In genomic region chr3:87478716-87479115, GRCh38 we compare ENCODE assay signal across 16 cellular contexts.
"Had no signal": no experiment of that assay in that cellular context is flagged by ENCODE, and none has a peak within 500 bp of the region (broad histone marks: within the 10 kb centered on the region; RNA-seq: fewer than 3 reads in every experiment).

No MANE protein-coding gene starts in this region.

- H3K36me3 Mint-ChIP-seq: natural killer cell had no signal

- H3K4me1 Mint-ChIP-seq: endodermal cell, natural killer cell, neural crest cell had no signal

- H3K4me3 ChIP-seq: coronary artery, esophagus muscularis mucosa, gastroesophageal sphincter, mucosa of descending colon, right atrium auricular region, sigmoid colon had no signal

- H3K4me3 Mint-ChIP-seq: endodermal cell, natural killer cell, neural crest cell had no signal

- H3K27ac Mint-ChIP-seq: endodermal cell, natural killer cell had no signal

- H3K4me1 ChIP-seq: esophagus muscularis mucosa, gastroesophageal sphincter, right atrium auricular region, sigmoid colon had no signal

- DNase-seq: effector CD4-positive, alpha-beta T cell; endodermal cell; glutamatergic neuron; islet precursor cell; mucosa of descending colon; natural killer cell; sigmoid colon; small intestine; stimulated activated CD4-positive, alpha-beta T cell treated with anti-CD3 and anti-CD28 coated beads, Interleukin-12 subunit alpha, Interleukin-12 subunit beta, amount 100 ng/mL, for 4 hours; stimulated activated naive CD4-positive, alpha-beta T cell; trophoblast cell had no signal

- H3K27ac ChIP-seq: coronary artery, esophagus muscularis mucosa, gastroesophageal sphincter, right atrium auricular region, sigmoid colon had no signal

- H3K9me3 Mint-ChIP-seq: neural crest cell had no signal

- H3K36me3 ChIP-seq: esophagus muscularis mucosa, gastroesophageal sphincter, right atrium auricular region, sigmoid colon had no signal

- H3K9me3 ChIP-seq: esophagus muscularis mucosa, gastroesophageal sphincter, mucosa of descending colon, right atrium auricular region, sigmoid colon had no signal

- H3K27me3 ChIP-seq: esophagus muscularis mucosa, gastroesophageal sphincter, right atrium auricular region, sigmoid colon had no signal
